In the genomic region with DNA sequence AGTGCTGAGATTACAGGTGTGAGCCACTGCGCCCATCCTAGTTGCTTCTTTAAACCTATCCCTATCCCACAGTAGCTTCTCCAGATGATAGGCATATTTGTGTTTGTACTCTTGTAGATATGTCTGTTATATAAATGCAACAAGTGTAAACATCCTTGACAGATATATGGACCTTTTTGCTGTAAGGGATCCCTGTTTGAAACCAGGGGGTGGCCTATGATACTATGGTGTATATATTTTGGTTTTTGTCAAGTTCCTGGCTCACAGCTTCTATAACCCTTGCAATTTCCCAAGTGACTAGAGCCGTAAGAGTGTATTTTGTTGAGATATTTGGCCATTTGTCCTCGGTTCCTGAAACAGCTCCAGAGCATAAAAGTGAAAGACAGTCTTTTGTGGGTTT, we compare ENCODE assay signal across 12 cellular contexts. TPM values are rescaled to one million over a fixed set of nuclear protein-coding genes. Genes with fewer than 3 reads are reported as not detected.
A peak's percentile ranks its signal among the peaks of the same experiment; 100 is the strongest.
DNase-seq lines count a peak whose midpoint lies in the region; ATAC-seq, FAIRE-seq and TF ChIP-seq lines count a peak whose summit lies in the region.
"Had no signal": no experiment of that assay in that cellular context is flagged by ENCODE, and none has a peak within 500 bp of the region (broad histone marks: within the 10 kb centered on the region; RNA-seq: fewer than 3 reads in every experiment).

No MANE protein-coding gene starts in this region.

- FAIRE-seq in GM12891 (lab: Jason Lieb, UNC): no peak
- FAIRE-seq: D721Med had no signal

- no peak for DNase-seq in CD4-positive, alpha-beta memory T cell
- no peak for DNase-seq in activated CD4-positive, alpha-beta memory T cell treated with anti-CD3 and anti-CD28 coated beads for 36 hours
- DNase-seq in fibroblast of villous mesenchyme (ENCODE audit: low read depth) (peak; percentile 65), prostate gland (ENCODE audit: low spot score) (no peak), NCI-H345 treated with DMSO at 0.1 percent for 48 hours (lab: John Stamatoyannopoulos, UW; ENCODE audit: unreplicated experiment) (no peak), GM12891 (ENCODE audit: insufficient read length, low spot score) (no peak), NCI-H146 (lab: John Stamatoyannopoulos, UW) (no peak)
- DNase-seq: hippocampal formation, T-helper 1 cell had no signal

- no peaks in the 10 kb centered on the region for H3K27me3 Mint-ChIP-seq in CD4-positive, alpha-beta memory T cell
- H3K27me3 Mint-ChIP-seq in activated CD4-positive, alpha-beta memory T cell treated with anti-CD3 and anti-CD28 coated beads for 36 hours: no peaks in the 10 kb centered on the region

- H3K9me3 ChIP-seq in CD4-positive, alpha-beta memory T cell (ENCODE audit: control insufficient read depth in 1 of 2, low read length in 2 of 2): no peaks in the 10 kb centered on the region
- H3K9me3 ChIP-seq in prostate gland: no peaks in the 10 kb centered on the region
- H3K9me3 ChIP-seq: HAP-1 had no signal

- POLR2A ChIA-PET in CD4-positive, alpha-beta memory T cell (lab: Charles Lee; ENCODE audit: partially characterized antibody): interaction anchor here (1.1 to 15.2 kb wide), 4 partner anchors 9 to 114 kb away, joined by 3 to 284 read pairs (median 6); partner anchors contain the start of genes COMTD1, SAMD8 and VDAC2
- POLR2A ChIA-PET in activated CD4-positive, alpha-beta memory T cell treated with anti-CD3 and anti-CD28 coated beads for 36 hours (lab: Charles Lee): interaction anchor here (5.0 kb wide), 1 partner anchor 15 kb away, joined by 23 read pairs; the partner anchor contains the start of gene VDAC2

- no peaks in the 10 kb centered on the region for H3K9me3 Mint-ChIP-seq in CD4-positive, alpha-beta memory T cell
- H3K9me3 Mint-ChIP-seq in activated CD4-positive, alpha-beta memory T cell treated with anti-CD3 and anti-CD28 coated beads for 36 hours: no peaks in the 10 kb centered on the region

- H3K27me3 ChIP-seq in CD4-positive, alpha-beta memory T cell (ENCODE audit: insufficient read depth, low read length): no peaks in the 10 kb centered on the region
- no peaks in the 10 kb centered on the region for H3K27me3 ChIP-seq in prostate gland (replicated peaks; ENCODE audit: insufficient read depth)

- TF ChIP-seq POLR2A in prostate gland (IDR thresholded peaks at IDR 0.05): no peak
- no peak for TF ChIP-seq POLR2A in GM12891 (IDR thresholded peaks at IDR 0.05; ENCODE audit: low read depth, low read length)

- CTCF ChIA-PET in CD4-positive, alpha-beta memory T cell (lab: Charles Lee; ENCODE audit: partially characterized antibody): interaction anchor here (1.0 to 17.8 kb wide), 7 partner anchors 6 to 1012 kb away, joined by 3 to 399 read pairs (median 13); partner anchors contain the start of genes COMTD1 and VDAC2
- CTCF ChIA-PET in activated CD4-positive, alpha-beta memory T cell treated with anti-CD3 and anti-CD28 coated beads for 36 hours (lab: Charles Lee): interaction anchor here (1.0 to 1.5 kb wide), 3 partner anchors 10 to 38 kb away, joined by 4 to 7 read pairs (median 4); partner anchors contain the start of genes COMTD1 and VDAC2

- peaks cover 47% of the 10 kb centered on the region for H3K4me1 ChIP-seq in CD4-positive, alpha-beta memory T cell (ENCODE audit: insufficient read depth, low read length)
- peaks cover 26% of the 10 kb centered on the region for H3K4me1 ChIP-seq in prostate gland (replicated peaks)

- H3K36me3 ChIP-seq in CD4-positive, alpha-beta memory T cell (ENCODE audit: insufficient read depth, low read length): peaks cover 34% of the 10 kb centered on the region
- H3K36me3 ChIP-seq in prostate gland: peaks cover 0 to 11% of the 10 kb centered on the region in 2 donors

- 52% methylated on average over 3 of the region's 3 CpGs for WGBS in prostate gland

- no peak for ATAC-seq in HG03565 (IDR thresholded peaks at IDR 0.05; ENCODE audit: unreplicated experiment)

- H3K36me3 Mint-ChIP-seq in CD4-positive, alpha-beta memory T cell: peaks cover 42 to 82% of the 10 kb centered on the region in 2 donors
- H3K36me3 Mint-ChIP-seq in activated CD4-positive, alpha-beta memory T cell treated with anti-CD3 and anti-CD28 coated beads for 36 hours: peaks cover 53% of the 10 kb centered on the region

- peaks cover 35 to 65% (median 48%) of the 10 kb centered on the region in 4 donors for H3K4me1 Mint-ChIP-seq in CD4-positive, alpha-beta memory T cell
- H3K4me1 Mint-ChIP-seq in activated CD4-positive, alpha-beta memory T cell treated with anti-CD3 and anti-CD28 coated beads for 36 hours (ENCODE audit: low read depth): peaks cover 57% of the 10 kb centered on the region

- H3K27ac ChIP-seq in CD4-positive, alpha-beta memory T cell (ENCODE audit: low read depth, low read length): no peak overlapping the region
- peak overlapping the region; percentile 70 to 82 for H3K27ac ChIP-seq in prostate gland

- no peak for TF ChIP-seq CTCF in fibroblast of villous mesenchyme (IDR thresholded peaks at IDR 0.05; ENCODE audit: insufficient read depth, low read depth, low read length)
- no peak for TF ChIP-seq CTCF in prostate gland (IDR thresholded peaks at IDR 0.05)

- H3K27ac Mint-ChIP-seq in CD4-positive, alpha-beta memory T cell: peak overlapping the region in 5 of 7 donors; percentile 29 to 82 (median 59)
- peak overlapping the region; percentile 45 for H3K27ac Mint-ChIP-seq in activated CD4-positive, alpha-beta memory T cell treated with anti-CD3 and anti-CD28 coated beads for 36 hours

- H3K4me3 Mint-ChIP-seq in CD4-positive, alpha-beta memory T cell: no peak overlapping the region
- no peak overlapping the region for H3K4me3 Mint-ChIP-seq in activated CD4-positive, alpha-beta memory T cell treated with anti-CD3 and anti-CD28 coated beads for 36 hours

- intact Hi-C loops in CD4-positive, alpha-beta memory T cell (cut with micrococcal nuclease): no loop called here
- intact Hi-C loops in activated CD4-positive, alpha-beta memory T cell treated with anti-CD3 and anti-CD28 coated beads for 36 hours (cut with micrococcal nuclease): no loop called here
- intact Hi-C loops in prostate gland (cut with DNase I): no loop called here

- no peak overlapping the region for H3K4me3 ChIP-seq in CD4-positive, alpha-beta memory T cell (ENCODE audit: low read length in 2 of 2)
- peak overlapping the region; percentile 2 for H3K4me3 ChIP-seq in fibroblast of villous mesenchyme (ENCODE audit: low read depth, low read length)
- H3K4me3 ChIP-seq in prostate gland: no peak overlapping the region
- H3K4me3 ChIP-seq: HAP-1 had no signal

TF ChIP-seq in GM12891, 5 proteins besides CTCF, POLR2A, EP300 and RAD21:
- no peak for TF ChIP-seq POLR2AphosphoS5 (IDR thresholded peaks at IDR 0.05; ENCODE audit: low read depth, low read length)
- TF ChIP-seq POU2F2 (IDR thresholded peaks at IDR 0.05; ENCODE audit: low read depth, low read length): no peak
- no peak for TF ChIP-seq SPI1 (IDR thresholded peaks at IDR 0.05; ENCODE audit: low read depth, low read length)
- no peak for TF ChIP-seq TAF1 (IDR thresholded peaks at IDR 0.05; ENCODE audit: low read depth, low read length)
- no peak for TF ChIP-seq PAX5 (IDR thresholded peaks at IDR 0.05; ENCODE audit: insufficient read depth, low read length, severe bottlenecking)
TF ChIP-seq in GM12891: peak in this region for 0.

RNA-seq across cellular contexts. Expression of gene COMTD1, which starts 9.7 kb away (rescaled TPM):
- 10 to 100 TPM; 12.7 to 15.4 TPM for total RNA-seq in CD4-positive, alpha-beta memory T cell
- polyA plus RNA-seq in CD4-positive, alpha-beta memory T cell: 10 to 100 TPM; 22.3 TPM
- total RNA-seq in activated CD4-positive, alpha-beta memory T cell treated with anti-CD3 and anti-CD28 coated beads for 36 hours: 10 to 100 TPM; 40.0 to 41.3 TPM
- 3.9 and 10.3 TPM in 2 replicates for total RNA-seq in fibroblast of villous mesenchyme
- total RNA-seq in prostate gland: 10 to 100 TPM; 26.8 to 49.3 TPM
- 18.9 TPM for polyA plus RNA-seq in GM12891 (2012; ENCODE audit: low read depth, missing spikeins)

RNA-seq across cellular contexts. Expression of gene VDAC2, which starts 15.5 kb away (rescaled TPM):
- 10 to 100 TPM; 76.9 to 79.0 TPM for total RNA-seq in CD4-positive, alpha-beta memory T cell
- 100 to 1,000 TPM; 149 to 192 TPM for polyA plus RNA-seq in CD4-positive, alpha-beta memory T cell
- 100 to 1,000 TPM; 217 to 221 TPM for total RNA-seq in activated CD4-positive, alpha-beta memory T cell treated with anti-CD3 and anti-CD28 coated beads for 36 hours
- total RNA-seq in fibroblast of villous mesenchyme (133 and 182 TPM in 2 replicates), prostate gland (100 to 1,000 TPM; 112 to 121 TPM)
- polyA plus RNA-seq in GM12891 (2012; ENCODE audit: low read depth, missing spikeins): 176 TPM
